ENCODE assay signal across 7 cellular contexts in genomic region chr19:51903192-51903591, GRCh38. TPM values are rescaled to one million over a fixed set of nuclear protein-coding genes. Genes with fewer than 3 reads are reported as not detected.
DNase-seq lines count a peak whose midpoint lies in the region; ATAC-seq and TF ChIP-seq lines count a peak whose summit lies in the region.

No MANE protein-coding gene starts in this region.

- H3K27ac ChIP-seq in smooth muscle cell (ENCODE audit: low read depth), result no peak overlapping the region
- H3K27ac ChIP-seq in ovary, result no peak overlapping the region

- 86% methylated on average over 8 of the region's 8 CpGs for WGBS in smooth muscle cell (ENCODE audit: low lambda C conversion rate)
- 71 to 80% (median 76%) methylated on average over 8 of the region's 8 CpGs for WGBS in ovary, 3 donors

- H3K9me3 ChIP-seq in iPS-18c (ENCODE audit: control insufficient read depth, insufficient read depth, low read length) (peaks cover 19% of the 10 kb centered on the region), smooth muscle cell (replicated peaks; ENCODE audit: low read depth) (peaks cover 18% of the 10 kb centered on the region), ovary (peaks cover 0 to 33% of the 10 kb centered on the region in 2 donors)

- peak overlapping the region; percentile 86 for H3K4me2 ChIP-seq in smooth muscle cell

- no peaks in the 10 kb centered on the region for H4K20me1 ChIP-seq in smooth muscle cell (ENCODE audit: low read depth)

- peak overlapping the region in 1 of 3 donors; percentile 43 for H3K27ac Mint-ChIP-seq in IgD-negative memory B cell
- H3K27ac Mint-ChIP-seq in activated naive CD4-positive, alpha-beta T cell treated with anti-CD3 and anti-CD28 coated beads, Interleukin-2, amount 50 U/mL, for 72 hours, result peak overlapping the region; percentile 17 to 91

- no peak for TF ChIP-seq EP300 in ovary (IDR thresholded peaks at IDR 0.05)

- peak overlapping the region; percentile 93 for H3K4me3 ChIP-seq in iPS-18c (ENCODE audit: insufficient read depth, low read depth, low read length)
- peak overlapping the region; percentile 87 for H3K4me3 ChIP-seq in smooth muscle cell
- H3K4me3 ChIP-seq in ovary, result no peak overlapping the region

- TF ChIP-seq CTCF in smooth muscle cell (IDR thresholded peaks at IDR 0.05; ENCODE audit: borderline replicate concordance, insufficient read depth, poor library complexity, severe bottlenecking), result no peak
- no peak for TF ChIP-seq CTCF in ovary (IDR thresholded peaks at IDR 0.05)

- DNase-seq in activated naive CD4-positive, alpha-beta T cell treated with anti-CD3 and anti-CD28 coated beads, Interleukin-2, amount 50 U/mL, for 72 hours (ENCODE audit: low spot score in 2 of 2), result no peak
- DNase-seq in smooth muscle cell (lab: John Stamatoyannopoulos, UW; ENCODE audit: unreplicated experiment) (no peak), ovary (no peak), NOMO-1 treated with DMSO at 0.1 percent for 48 hours (lab: John Stamatoyannopoulos, UW; ENCODE audit: unreplicated experiment) (no peak), SK-N-DZ (ENCODE audit: low spot score) (no peak)

- no peak overlapping the region for H3K9ac ChIP-seq in smooth muscle cell (ENCODE audit: low read depth)

- H3K4me3 Mint-ChIP-seq in IgD-negative memory B cell, result peak overlapping the region; percentile 63 to 100 (median 83)

- ATAC-seq in activated naive CD4-positive, alpha-beta T cell treated with anti-CD3 and anti-CD28 coated beads, Interleukin-2, amount 50 U/mL, for 72 hours, result no peak

- peaks cover 12% of the 10 kb centered on the region for H3K27me3 Mint-ChIP-seq in IgD-negative memory B cell

- no peak for TF ChIP-seq POLR2A in ovary (IDR thresholded peaks at IDR 0.05)

- no peaks in the 10 kb centered on the region for H3F3A ChIP-seq in smooth muscle cell (ENCODE audit: low read depth)

- peaks cover 47% of the 10 kb centered on the region for H3K79me2 ChIP-seq in smooth muscle cell (ENCODE audit: low read depth)

- no peaks in the 10 kb centered on the region for H3K27me3 ChIP-seq in smooth muscle cell (ENCODE audit: low read depth)
- no peaks in the 10 kb centered on the region for H3K27me3 ChIP-seq in ovary

- intact Hi-C loops in ovary (cut with DNase I), result no loop called here

- H3K36me3 ChIP-seq in smooth muscle cell (ENCODE audit: low read depth) (peaks cover 16% of the 10 kb centered on the region), ovary (no peaks in the 10 kb centered on the region)

- H3K4me1 ChIP-seq in smooth muscle cell (ENCODE audit: low read depth), result no peaks in the 10 kb centered on the region
- H3K4me1 ChIP-seq in ovary (ENCODE audit: insufficient read depth), result peaks cover 6% of the 10 kb centered on the region

- no peak overlapping the region for H2AFZ ChIP-seq in smooth muscle cell (ENCODE audit: low read depth)

- H3K9me3 Mint-ChIP-seq in IgD-negative memory B cell, result peaks cover 8 to 49% (median 33%) of the 10 kb centered on the region in 3 donors
- H3K9me3 Mint-ChIP-seq in activated naive CD4-positive, alpha-beta T cell treated with anti-CD3 and anti-CD28 coated beads, Interleukin-2, amount 50 U/mL, for 72 hours, result peaks cover 38 to 39% of the 10 kb centered on the region in 2 donors

- peaks cover 17% of the 10 kb centered on the region for H3K36me3 Mint-ChIP-seq in IgD-negative memory B cell
- H3K36me3 Mint-ChIP-seq in activated naive CD4-positive, alpha-beta T cell treated with anti-CD3 and anti-CD28 coated beads, Interleukin-2, amount 50 U/mL, for 72 hours, result peaks cover 81 to 93% of the 10 kb centered on the region in 2 donors

- H3K4me1 Mint-ChIP-seq in IgD-negative memory B cell, result peaks cover 11 to 19% (median 18%) of the 10 kb centered on the region in 3 donors

RNA-seq across cellular contexts. Expression of gene ZNF649, which starts 1.6 kb away (rescaled TPM):
- polyA plus RNA-seq in IgD-negative memory B cell (9.8 TPM), smooth muscle cell (3.2 and 4.1 TPM in 2 replicates), ovary (10 to 100 TPM; 13.2 to 15.5 TPM)
- total RNA-seq in activated naive CD4-positive, alpha-beta T cell treated with anti-CD3 and anti-CD28 coated beads, Interleukin-2, amount 50 U/mL, for 72 hours, result 10 to 100 TPM in 1 of 2 donors, 1 to 10 TPM in 1; 8.2 to 10.3 TPM
- total RNA-seq in smooth muscle cell (6.1 and 8.7 TPM in 2 replicates), ovary (10 to 100 TPM in 6 of 7 donors, 1 to 10 TPM in 1; 9.4 to 22.4 (median 21.2) TPM)
- 4.2 and 7.7 TPM in 2 replicates for polyA plus RNA-seq in SK-N-DZ (2014; cell fraction: cytosol; rRNA removed)
- polyA plus RNA-seq in SK-N-DZ (2014; cell fraction: nucleus; rRNA removed), result 3.5 and 4.6 TPM in 2 replicates

RNA-seq across cellular contexts. Expression of gene ZNF577, which starts 15.4 kb away (rescaled TPM):
- polyA plus RNA-seq in IgD-negative memory B cell (4.4 TPM), smooth muscle cell (4.8 and 6.5 TPM in 2 replicates), ovary (10 to 100 TPM; 38.9 to 40.6 TPM)
- total RNA-seq in activated naive CD4-positive, alpha-beta T cell treated with anti-CD3 and anti-CD28 coated beads, Interleukin-2, amount 50 U/mL, for 72 hours, result 1 to 10 TPM; 5.7 to 7.9 TPM
- total RNA-seq in smooth muscle cell (5.8 and 20.3 TPM in 2 replicates), ovary (10 to 100 TPM; 18.2 to 33.1 (median 30.0) TPM)
- 8.5 and 9.0 TPM in 2 replicates for polyA plus RNA-seq in SK-N-DZ (2014; cell fraction: cytosol; rRNA removed)
- polyA plus RNA-seq in SK-N-DZ (2014; cell fraction: nucleus; rRNA removed), result 14.7 and 35.9 TPM in 2 replicates

RNA-seq across cellular contexts. Expression of gene ZNF613, which starts 24.1 kb away (rescaled TPM):
- polyA plus RNA-seq in IgD-negative memory B cell (4.6 TPM), smooth muscle cell (3.5 and 3.8 TPM in 2 replicates), ovary (1 to 10 TPM; 4.9 to 7.0 TPM)
- total RNA-seq in activated naive CD4-positive, alpha-beta T cell treated with anti-CD3 and anti-CD28 coated beads, Interleukin-2, amount 50 U/mL, for 72 hours, result 1 to 10 TPM; 2.6 to 4.1 TPM
- total RNA-seq in smooth muscle cell (3.9 and 6.3 TPM in 2 replicates), ovary (1 to 10 TPM; 5.1 to 8.0 (median 5.9) TPM)
- 2.6 and 3.8 TPM in 2 replicates for polyA plus RNA-seq in SK-N-DZ (2014; cell fraction: cytosol; rRNA removed)
- 1.9 and 8.3 TPM in 2 replicates for polyA plus RNA-seq in SK-N-DZ (2014; cell fraction: nucleus; rRNA removed)
